Comparison of ENCODE assay signal across 13 cellular contexts in the genomic region with DNA sequence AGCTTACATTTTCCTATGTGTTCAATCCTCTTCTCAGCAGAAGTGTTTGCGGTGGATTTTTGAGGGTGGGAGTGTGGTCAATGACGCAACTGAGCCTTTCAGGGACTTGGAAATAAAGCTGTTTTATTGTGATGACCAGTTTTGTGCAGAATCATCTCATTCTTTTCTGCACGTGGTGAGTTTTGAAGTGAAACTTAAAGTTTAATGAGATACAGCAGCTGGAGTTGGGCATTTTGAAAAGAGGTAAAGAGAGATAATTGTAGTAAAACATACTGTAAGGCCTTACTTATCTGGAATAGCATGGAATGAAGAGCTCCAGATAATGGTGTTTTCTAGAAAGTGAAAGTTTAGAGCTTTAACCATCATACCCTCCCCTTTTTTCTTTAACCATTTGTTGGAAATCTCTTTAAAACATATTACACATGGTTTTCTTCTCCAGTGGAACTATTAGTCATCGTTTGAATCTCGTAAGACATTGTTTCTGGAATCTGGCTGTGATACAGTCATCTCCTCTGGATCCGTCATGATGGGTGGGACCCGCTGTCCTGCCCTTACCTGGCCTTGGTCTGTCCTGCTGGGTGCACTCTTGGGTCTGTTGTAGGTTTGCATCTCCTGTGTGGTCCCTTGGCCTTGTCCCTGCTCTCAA. TPM values are rescaled to one million over a fixed set of nuclear protein-coding genes. Genes with fewer than 3 reads are reported as not detected.
DNase-seq lines count a peak whose midpoint lies in the region; ATAC-seq and TF ChIP-seq lines count a peak whose summit lies in the region.
"Had no signal": no experiment of that assay in that cellular context is flagged by ENCODE, and none has a peak within 500 bp of the region (broad histone marks: within the 10 kb centered on the region; RNA-seq: fewer than 3 reads in every experiment).

No MANE protein-coding gene starts in this region.

- peak; percentile 50 for ATAC-seq in GM23338
- peak; percentile 30; the same call in 1 of the 3 replicates for ATAC-seq in SK-N-SH treated with all-trans-retinoic acid at 6 μM for 48 hours
- ATAC-seq in HG03108 (IDR thresholded peaks at IDR 0.05; ENCODE audit: unreplicated experiment) = no peak
- ATAC-seq in left ventricle myocardium superior = no peak
- ATAC-seq: activated CD8-positive, alpha-beta memory T cell treated with anti-CD3 and anti-CD28 coated beads, Interleukin-2, amount 10 ng/mL, durations not matched to agents 7 days and 5 days had no signal

- H3K9me3 ChIP-seq in skeletal muscle tissue (ENCODE audit: control insufficient read depth in 3 of 3, low read length in 3 of 3) = no peaks in the 10 kb centered on the region

- peaks cover 20% of the 10 kb centered on the region for H3K36me3 Mint-ChIP-seq in GM23338 (ENCODE audit: low read depth)
- H3K36me3 Mint-ChIP-seq: activated CD8-positive, alpha-beta memory T cell treated with anti-CD3 and anti-CD28 coated beads, Interleukin-2, amount 10 ng/mL, durations not matched to agents 7 days and 5 days had no signal

- H3K9me2 ChIP-seq in GM23338 (ENCODE audit: insufficient read depth) = no peaks in the 10 kb centered on the region

- no peaks in the 10 kb centered on the region for H3F3A ChIP-seq in GM23338 (replicated peaks; ENCODE audit: low read depth)

- H3K36me3 ChIP-seq in GM23338 (ENCODE audit: insufficient read depth) (no peaks in the 10 kb centered on the region), skeletal muscle tissue (ENCODE audit: control insufficient read depth in 3 of 3, insufficient read depth in 3 of 3, low read length in 3 of 3) (no peaks in the 10 kb centered on the region)

- peaks cover 30% of the 10 kb centered on the region for H3K4me1 ChIP-seq in GM23338 (ENCODE audit: insufficient read depth)
- H3K4me1 ChIP-seq in skeletal muscle tissue (ENCODE audit: control insufficient read depth in 3 of 3, insufficient read depth in 3 of 3, low read length in 3 of 3) = no peaks in the 10 kb centered on the region

- no peak for DNase-seq in GM23338 (ENCODE audit: low spot score)
- DNase-seq in fibroblast of the conjunctiva (ENCODE audit: low read depth) = peak; percentile 38
- DNase-seq in activated T-cell treated with anti-CD3 and anti-CD28 coated beads, Interleukin-2, amount 50 U/mL, for 1 hour = no peak
- no peak for DNase-seq in NCI-H1048 (lab: John Stamatoyannopoulos, UW)
- DNase-seq in left ventricle myocardium superior = no peak
- DNase-seq: activated CD8-positive, alpha-beta memory T cell treated with anti-CD3 and anti-CD28 coated beads, Interleukin-2, amount 10 ng/mL, durations not matched to agents 7 days and 5 days; NCI-H1105; Right ventricle myocardium superior had no signal

- H3K27ac ChIP-seq in GM23338 (ENCODE audit: low read depth) = no peak overlapping the region
- peak overlapping the region; percentile 23 for H3K27ac ChIP-seq in skeletal muscle tissue (ENCODE audit: low read depth, low read length)

- intact Hi-C loops in left ventricle myocardium superior (cut with micrococcal nuclease) = no loop called here

- H3K9ac ChIP-seq in skeletal muscle tissue (ENCODE audit: low read depth in 1 of 3, low read length in 3 of 3) = no peak overlapping the region

- H3K4me2 ChIP-seq in GM23338 = no peak overlapping the region; the same call in 1 of the 2 replicates

- H2AFZ ChIP-seq in GM23338 = no peak overlapping the region

- peaks cover 100% of the 10 kb centered on the region for H3K79me2 ChIP-seq in GM23338 (replicated peaks; ENCODE audit: insufficient read depth)

- no peak overlapping the region for H3K4me3 Mint-ChIP-seq in GM23338
- H3K4me3 Mint-ChIP-seq: activated CD8-positive, alpha-beta memory T cell treated with anti-CD3 and anti-CD28 coated beads, Interleukin-2, amount 10 ng/mL, durations not matched to agents 7 days and 5 days; dendritic cell treated with granulocyte-macrophage colony-stimulating factor and Interleukin-4, amounts not matched to agents 40 ng/mL and 50 ng/mL, for 4 days had no signal

- no peaks in the 10 kb centered on the region for H3K9me3 Mint-ChIP-seq in GM23338
- H3K9me3 Mint-ChIP-seq: dendritic cell treated with granulocyte-macrophage colony-stimulating factor and Interleukin-4, amounts not matched to agents 40 ng/mL and 50 ng/mL, for 4 days had no signal

- no peak overlapping the region for H3K4me3 ChIP-seq in GM23338
- H3K4me3 ChIP-seq in skeletal muscle tissue (ENCODE audit: low read length in 3 of 3) = no peak overlapping the region

- H3K27me3 ChIP-seq in GM23338 (ENCODE audit: insufficient read depth) = no peaks in the 10 kb centered on the region
- H3K27me3 ChIP-seq in skeletal muscle tissue (ENCODE audit: control insufficient read depth in 3 of 3, insufficient read depth in 3 of 3, low read length in 3 of 3) = no peaks in the 10 kb centered on the region

- H3K27ac Mint-ChIP-seq in GM23338 = peak overlapping the region; percentile 17; the same call in 1 of the 2 replicates
- H3K27ac Mint-ChIP-seq: activated CD8-positive, alpha-beta memory T cell treated with anti-CD3 and anti-CD28 coated beads, Interleukin-2, amount 10 ng/mL, durations not matched to agents 7 days and 5 days; dendritic cell treated with granulocyte-macrophage colony-stimulating factor and Interleukin-4, amounts not matched to agents 40 ng/mL and 50 ng/mL, for 4 days had no signal

- H3K27me3 Mint-ChIP-seq in GM23338 (ENCODE audit: insufficient read depth, low read depth, poor library complexity) = peaks cover 3% of the 10 kb centered on the region

- peaks cover 15% of the 10 kb centered on the region; the same call in 1 of the 2 replicates for H4K20me1 ChIP-seq in GM23338 (replicated peaks; ENCODE audit: insufficient read depth)

- TF ChIP-seq CTCF in GM23338 (conservative IDR thresholded peaks at IDR 0.05; ENCODE audit: low read depth in 2 of 2) = no peak

- peaks cover 38% of the 10 kb centered on the region for H3K4me1 Mint-ChIP-seq in GM23338

TF ChIP-seq in GM23338, 12 proteins besides CTCF, POLR2A, EP300 and RAD21 (continues in another document):
- TF ChIP-seq, protein P1, sequence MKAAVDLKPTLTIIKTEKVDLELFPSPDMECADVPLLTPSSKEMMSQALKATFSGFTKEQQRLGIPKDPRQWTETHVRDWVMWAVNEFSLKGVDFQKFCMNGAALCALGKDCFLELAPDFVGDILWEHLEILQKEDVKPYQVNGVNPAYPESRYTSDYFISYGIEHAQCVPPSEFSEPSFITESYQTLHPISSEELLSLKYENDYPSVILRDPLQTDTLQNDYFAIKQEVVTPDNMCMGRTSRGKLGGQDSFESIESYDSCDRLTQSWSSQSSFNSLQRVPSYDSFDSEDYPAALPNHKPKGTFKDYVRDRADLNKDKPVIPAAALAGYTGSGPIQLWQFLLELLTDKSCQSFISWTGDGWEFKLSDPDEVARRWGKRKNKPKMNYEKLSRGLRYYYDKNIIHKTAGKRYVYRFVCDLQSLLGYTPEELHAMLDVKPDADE (IDR thresholded peaks at IDR 0.05) = no peak

TF ChIP-seq in SK-N-SH treated with all-trans-retinoic acid at 6 μM for 48 hours, 23 proteins besides CTCF, POLR2A, EP300 and RAD21 (continues in another document):
- TF ChIP-seq ZNF70 (CRISPR knock-in tag; IDR thresholded peaks at IDR 0.05) = no peak
- no peak for TF ChIP-seq ZFP3 (CRISPR knock-in tag; IDR thresholded peaks at IDR 0.05)
- no peak for TF ChIP-seq SNAI2 (CRISPR knock-in tag; IDR thresholded peaks at IDR 0.05)
- TF ChIP-seq, protein P2, sequence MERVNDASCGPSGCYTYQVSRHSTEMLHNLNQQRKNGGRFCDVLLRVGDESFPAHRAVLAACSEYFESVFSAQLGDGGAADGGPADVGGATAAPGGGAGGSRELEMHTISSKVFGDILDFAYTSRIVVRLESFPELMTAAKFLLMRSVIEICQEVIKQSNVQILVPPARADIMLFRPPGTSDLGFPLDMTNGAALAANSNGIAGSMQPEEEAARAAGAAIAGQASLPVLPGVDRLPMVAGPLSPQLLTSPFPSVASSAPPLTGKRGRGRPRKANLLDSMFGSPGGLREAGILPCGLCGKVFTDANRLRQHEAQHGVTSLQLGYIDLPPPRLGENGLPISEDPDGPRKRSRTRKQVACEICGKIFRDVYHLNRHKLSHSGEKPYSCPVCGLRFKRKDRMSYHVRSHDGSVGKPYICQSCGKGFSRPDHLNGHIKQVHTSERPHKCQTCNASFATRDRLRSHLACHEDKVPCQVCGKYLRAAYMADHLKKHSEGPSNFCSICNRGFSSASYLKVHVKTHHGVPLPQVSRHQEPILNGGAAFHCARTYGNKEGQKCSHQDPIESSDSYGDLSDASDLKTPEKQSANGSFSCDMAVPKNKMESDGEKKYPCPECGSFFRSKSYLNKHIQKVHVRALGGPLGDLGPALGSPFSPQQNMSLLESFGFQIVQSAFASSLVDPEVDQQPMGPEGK (CRISPR knock-in tag; IDR thresholded peaks at IDR 0.05; ENCODE audit: borderline replicate concordance) = no peak
- TF ChIP-seq GLIS3 (CRISPR knock-in tag; IDR thresholded peaks at IDR 0.05) = no peak
- TF ChIP-seq ZNF565 (CRISPR knock-in tag; conservative IDR thresholded peaks at IDR 0.05; ENCODE audit: low read depth) = no peak
- no peak for TF ChIP-seq ZFP30 (CRISPR knock-in tag; IDR thresholded peaks at IDR 0.05)
- TF ChIP-seq TOX (CRISPR knock-in tag; IDR thresholded peaks at IDR 0.05; ENCODE audit: borderline replicate concordance) = no peak
- no peak for TF ChIP-seq PPARA (CRISPR knock-in tag; IDR thresholded peaks at IDR 0.05; ENCODE audit: borderline replicate concordance)

RNA-seq across cellular contexts. Expression of a gene that starts 29.6 kb away (rescaled TPM):
- 32.3 and 33.0 TPM in 2 replicates for total RNA-seq in GM23338 (2014; rRNA removed; shearing (Covaris generic))
- polyA plus RNA-seq in GM23338 (2016; fragmentation: Nextera tagmentation; extraction: Ambion mirVana) = 12.6 TPM in 2 replicates
- total RNA-seq in skeletal muscle tissue (14.6 TPM), left ventricle myocardium superior (3.4 TPM)
- total RNA-seq: G401 had no signal

Comparison
In these comparisons a context has a peak if more than half of its experiments do, and no peak if none do; other contexts are left out.
1. ATAC-seq: peak in GM23338 (single experiment) and SK-N-SH treated with all-trans-retinoic acid at 6 μM for 48 hours (single experiment); none in HG03108 (single experiment) and left ventricle myocardium superior (single experiment).